In the genomic region with DNA sequence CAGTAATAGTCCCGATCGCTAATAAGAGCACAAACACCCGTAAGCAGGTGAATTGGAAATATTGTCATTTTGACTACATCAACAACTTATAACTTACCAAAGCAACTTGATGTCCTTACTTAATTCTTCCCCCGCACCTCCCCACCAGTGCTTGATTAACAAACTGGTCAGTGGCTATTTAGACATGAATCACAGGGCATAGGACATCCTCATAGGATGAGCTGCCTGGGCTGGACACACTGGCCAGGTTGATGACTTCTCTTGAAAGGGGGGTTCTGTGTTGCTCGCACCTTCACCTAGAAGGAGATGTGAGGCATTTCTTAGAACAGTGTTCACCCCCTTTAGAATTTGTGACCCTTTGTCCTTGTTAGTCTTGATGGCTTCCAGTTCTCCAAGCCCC, we compare ENCODE assay signal across 16 cellular contexts.
DNase-seq lines count a peak whose midpoint lies in the region; ATAC-seq and TF ChIP-seq lines count a peak whose summit lies in the region.
"Had no signal": no experiment of that assay in that cellular context is flagged by ENCODE, and none has a peak within 500 bp of the region (broad histone marks: within the 10 kb centered on the region; RNA-seq: fewer than 3 reads in every experiment).

No MANE protein-coding gene starts in this region.

- no peak overlapping the region for H2BK12ac ChIP-seq in mesenchymal stem cell (ENCODE audit: low read length in 2 of 2)

- H3K9ac ChIP-seq in HCT116 (ENCODE audit: low read length) = no peak overlapping the region
- no peak overlapping the region for H3K9ac ChIP-seq in endodermal cell (ENCODE audit: extremely low read depth, low read length, poor library complexity, severe bottlenecking)
- no peak overlapping the region for H3K9ac ChIP-seq in mesenchymal stem cell (ENCODE audit: low read length)

- no peak overlapping the region for H4K8ac ChIP-seq in mesenchymal stem cell (ENCODE audit: low read length)

- H3K14ac ChIP-seq in mesenchymal stem cell (ENCODE audit: low read length in 2 of 2) = no peak overlapping the region

- H2AFZ ChIP-seq in HCT116 (ENCODE audit: low read depth, low read length, poor library complexity, severe bottlenecking) (no peak overlapping the region), mesenchymal stem cell (ENCODE audit: low read depth, low read length) (no peak overlapping the region)

- TF ChIP-seq EP300 in suprapubic skin (IDR thresholded peaks at IDR 0.05) = no peak

- CTCF ChIA-PET in HCT116 (lab: Charles Lee) = no interaction called here

- H3K27ac Mint-ChIP-seq in endodermal cell = no peak overlapping the region
- no peak overlapping the region for H3K27ac Mint-ChIP-seq in activated T-cell treated with anti-CD3 and anti-CD28 coated beads, Interleukin-2, amount 50 U/mL, for 24 hours
- H3K27ac Mint-ChIP-seq: CD14-positive monocyte; CD8-positive, alpha-beta T cell had no signal

- H3K4me2 ChIP-seq in HCT116 (ENCODE audit: low read length) (no peak overlapping the region), mesenchymal stem cell (ENCODE audit: low read length, poor library complexity, severe bottlenecking) (no peak overlapping the region)

- no peak overlapping the region for H3K23ac ChIP-seq in mesenchymal stem cell (ENCODE audit: low read length in 2 of 2)

- H3K9me3 ChIP-seq in HCT116 (ENCODE audit: control insufficient read depth in 1 of 2, insufficient read depth in 1 of 2, low read depth in 1 of 2, low read length in 2 of 2) (no peaks in the 10 kb centered on the region), endodermal cell (ENCODE audit: control insufficient read depth, low read length) (no peaks in the 10 kb centered on the region), right lobe of liver (no peaks in the 10 kb centered on the region), suprapubic skin (no peaks in the 10 kb centered on the region), mesenchymal stem cell (ENCODE audit: control insufficient read depth, low read length) (no peaks in the 10 kb centered on the region)

- no peaks in the 10 kb centered on the region for H3K9me3 Mint-ChIP-seq in endodermal cell
- H3K9me3 Mint-ChIP-seq in activated T-cell treated with anti-CD3 and anti-CD28 coated beads, Interleukin-2, amount 50 U/mL, for 24 hours = no peaks in the 10 kb centered on the region
- H3K9me3 Mint-ChIP-seq: CD8-positive, alpha-beta T cell had no signal

- 76 to 84% methylated on average over 4 to 5 of the region's 5 CpGs for WGBS in endodermal cell (ENCODE audit: insufficient coverage in 1 of 2, insufficient read length in 1 of 2), 2 experiments
- WGBS in right lobe of liver (ENCODE audit: insufficient coverage, low coverage, low lambda C conversion rate, missing lambda C conversion rate) = 65% methylated on average over 4 of the region's 5 CpGs
- WGBS in suprapubic skin = 93% methylated on average over 5 of the region's 5 CpGs
- 98% methylated on average over 5 of the region's 5 CpGs for whole genome bisulfite sequencing in mesenchymal stem cell

- H2AK5ac ChIP-seq in mesenchymal stem cell (ENCODE audit: low read length, severe bottlenecking) = no peak overlapping the region

- peaks cover 27% of the 10 kb centered on the region for H4K20me1 ChIP-seq in HCT116 (ENCODE audit: insufficient read depth)

- H3K79me2 ChIP-seq in HCT116 (ENCODE audit: insufficient read depth, low read length) = peaks cover 99% of the 10 kb centered on the region

- TF ChIP-seq RAD21 in HCT116 (IDR thresholded peaks at IDR 0.05; ENCODE audit: low read depth) = no peak

- peaks cover 22% of the 10 kb centered on the region for H3K36me3 Mint-ChIP-seq in endodermal cell (ENCODE audit: low read depth)
- no peaks in the 10 kb centered on the region for H3K36me3 Mint-ChIP-seq in activated T-cell treated with anti-CD3 and anti-CD28 coated beads, Interleukin-2, amount 50 U/mL, for 24 hours (ENCODE audit: low read depth)
- H3K36me3 Mint-ChIP-seq: CD8-positive, alpha-beta T cell had no signal

- H3K4me3 Mint-ChIP-seq in endodermal cell = no peak overlapping the region
- H3K4me3 Mint-ChIP-seq in activated T-cell treated with anti-CD3 and anti-CD28 coated beads, Interleukin-2, amount 50 U/mL, for 24 hours = no peak overlapping the region
- H3K4me3 Mint-ChIP-seq: CD14-positive monocyte; CD8-positive, alpha-beta T cell had no signal

- peaks cover 25% of the 10 kb centered on the region for H3K79me1 ChIP-seq in mesenchymal stem cell (replicated peaks; ENCODE audit: low read length, poor library complexity, severe bottlenecking)

- no peak overlapping the region for H4K91ac ChIP-seq in mesenchymal stem cell (ENCODE audit: low read length)

- RAD21 ChIA-PET in HCT116 (lab: Charles Lee; ENCODE audit: low non-redundant PET in 1 of 2, low total read pairs in 2 of 2, uncharacterized antibody in 2 of 2, unreplicated experiment in 2 of 2) = no interaction called here

- H3K4me1 ChIP-seq in HCT116 (ENCODE audit: control insufficient read depth in 1 of 2, insufficient read depth in 2 of 2, low read length in 2 of 2) (peaks cover 0 to 1% of the 10 kb centered on the region in 2 experiments; a peak in 1 of 4 replicates), endodermal cell (ENCODE audit: control insufficient read depth, insufficient read depth, low read length) (peaks cover 20% of the 10 kb centered on the region), right lobe of liver (peaks cover 0 to 34% (median 17%) of the 10 kb centered on the region in 4 donors), suprapubic skin (peaks cover 29% of the 10 kb centered on the region), mesenchymal stem cell (ENCODE audit: control insufficient read depth, insufficient read depth, low read depth, low read length) (peaks cover 9% of the 10 kb centered on the region)

- H2BK120ac ChIP-seq in mesenchymal stem cell (ENCODE audit: low read depth, low read length) = no peak overlapping the region

- ATAC-seq in HCT116 = no peak
- peak; percentile 50 to 81 (median 58) for ATAC-seq in right lobe of liver
- ATAC-seq: CD8-positive, alpha-beta T cell; K562 had no signal

- no peak overlapping the region for H3K4ac ChIP-seq in mesenchymal stem cell (ENCODE audit: low read depth in 1 of 2, low read length in 2 of 2)

- intact Hi-C loops in HCT116 (cut with micrococcal nuclease) = loop anchor here (10.0 kb wide), 1 partner anchor 548 kb away; no protein-coding TSS in a partner anchor
- intact Hi-C loops in right lobe of liver (cut with DNase I) = no loop called here

- no peak overlapping the region for H3K18ac ChIP-seq in mesenchymal stem cell (ENCODE audit: low read depth in 1 of 2, low read length in 2 of 2)

- TF ChIP-seq CTCF in HCT116 (IDR thresholded peaks at IDR 0.05 in 2 of 3, conservative IDR thresholded peaks at IDR 0.05 in 1 of 3; ENCODE audit: borderline replicate concordance in 1 of 3, insufficient read depth in 1 of 3, low read depth in 2 of 3, low read length in 2 of 3) (no peak), endodermal cell (conservative IDR thresholded peaks at IDR 0.05) (no peak), right lobe of liver (IDR thresholded peaks at IDR 0.05) (no peak), suprapubic skin (IDR thresholded peaks at IDR 0.05) (no peak)

- no peak overlapping the region for H2BK15ac ChIP-seq in mesenchymal stem cell (ENCODE audit: low read depth, poor library complexity, severe bottlenecking)

- peaks cover 41% of the 10 kb centered on the region for H3K4me1 Mint-ChIP-seq in endodermal cell
- H3K4me1 Mint-ChIP-seq in activated T-cell treated with anti-CD3 and anti-CD28 coated beads, Interleukin-2, amount 50 U/mL, for 24 hours (ENCODE audit: low read depth) = no peaks in the 10 kb centered on the region
- H3K4me1 Mint-ChIP-seq: CD14-positive monocyte had no signal

- no peak for DNase-seq in HCT116 (ENCODE audit: low read depth, low spot score)
- peak; percentile 35 for DNase-seq in endodermal cell
- no peak for DNase-seq in right lobe of liver
- no peak for DNase-seq in suprapubic skin (ENCODE audit: low spot score in 2 of 2)
- no peak for DNase-seq in NCI-H146 (lab: John Stamatoyannopoulos, UW)
- DNase-seq in activated CD4-positive, alpha-beta T cell treated with anti-CD3 and anti-CD28 coated beads, Interleukin-2, amount 50 U/mL, for 1 hour = no peak
- no peak for DNase-seq in mesenchymal stem cell
- no peak for DNase-seq in activated T-cell treated with anti-CD3 and anti-CD28 coated beads, Interleukin-2, amount 50 U/mL, for 24 hours
- DNase-seq: CD8-positive, alpha-beta T cell; COR-L47; DMS153; DMS79 treated with DMSO at 0.1 percent for 48 hours; EL; H7 had no signal

- no peaks in the 10 kb centered on the region for H3K27me3 ChIP-seq in HCT116 (ENCODE audit: insufficient read depth, low read length)
- no peaks in the 10 kb centered on the region for H3K27me3 ChIP-seq in endodermal cell (ENCODE audit: control insufficient read depth, insufficient read depth, low read length, poor library complexity, severe bottlenecking)
- H3K27me3 ChIP-seq in right lobe of liver = no peaks in the 10 kb centered on the region
- H3K27me3 ChIP-seq in suprapubic skin = no peaks in the 10 kb centered on the region
- no peaks in the 10 kb centered on the region for H3K27me3 ChIP-seq in mesenchymal stem cell (ENCODE audit: control insufficient read depth in 1 of 2, insufficient read depth in 1 of 2, low read length in 2 of 2)

- no TSS peak for BruUV-seq in HCT116 (replicated peaks; lab: Mats Ljungman, UMichigan)

- H3K27ac ChIP-seq in HCT116 (ENCODE audit: low read depth, low read length) (no peak overlapping the region), endodermal cell (ENCODE audit: low read depth, low read length) (no peak overlapping the region), right lobe of liver (peak overlapping the region; percentile 80 to 92 (median 84)), suprapubic skin (peak overlapping the region; percentile 54), mesenchymal stem cell (ENCODE audit: low read length, poor library complexity, severe bottlenecking) (no peak overlapping the region)

- no peak overlapping the region for H2BK5ac ChIP-seq in mesenchymal stem cell (ENCODE audit: low read depth, low read length, poor library complexity, severe bottlenecking)

- TF ChIP-seq POLR2A in HCT116 (IDR thresholded peaks at IDR 0.05; ENCODE audit: borderline replicate concordance, extremely low read depth, insufficient read depth, insufficient read length) (no peak), right lobe of liver (IDR thresholded peaks at IDR 0.05) (peak; percentile 28), suprapubic skin (IDR thresholded peaks at IDR 0.05) (no peak)

- H3K9me2 ChIP-seq in HCT116 (ENCODE audit: insufficient read depth) = no peaks in the 10 kb centered on the region

- H3K4me3 ChIP-seq in HCT116 (replicated peaks in 1 of 2; ENCODE audit: low read depth in 1 of 2, low read length in 2 of 2) (no peak overlapping the region), endodermal cell (ENCODE audit: low read length) (peak overlapping the region; percentile 50), right lobe of liver (no peak overlapping the region), suprapubic skin (no peak overlapping the region), mesenchymal stem cell (ENCODE audit: insufficient read depth in 1 of 2, low read depth in 1 of 2, low read length in 2 of 2) (no peak overlapping the region)
- H3K4me3 ChIP-seq: K562 had no signal

- no peaks in the 10 kb centered on the region for H3K27me3 Mint-ChIP-seq in endodermal cell (ENCODE audit: insufficient read depth)
- peaks cover 6% of the 10 kb centered on the region for H3K27me3 Mint-ChIP-seq in activated T-cell treated with anti-CD3 and anti-CD28 coated beads, Interleukin-2, amount 50 U/mL, for 24 hours

- H3K36me3 ChIP-seq in HCT116 (ENCODE audit: control insufficient read depth in 1 of 2, insufficient read depth in 2 of 2, low read length in 2 of 2) (0 out of 4 replicates have a peak, but pooled peaks cover 0 to 9% of the 10 kb centered on the region in 2 experiments), endodermal cell (ENCODE audit: control insufficient read depth, insufficient read depth, low read length) (peaks cover 4% of the 10 kb centered on the region), right lobe of liver (no peaks in the 10 kb centered on the region), suprapubic skin (no peaks in the 10 kb centered on the region), mesenchymal stem cell (ENCODE audit: control insufficient read depth in 1 of 2, insufficient read depth in 2 of 2, low read depth in 1 of 2, low read length in 2 of 2) (no peaks in the 10 kb centered on the region)

- POLR2A ChIA-PET in HCT116 (lab: Charles Lee) = no interaction called here

Comparison
In these comparisons a context has a peak if more than half of its experiments do, and no peak if none do; other contexts are left out.
1. H3K27ac ChIP-seq: peak in right lobe of liver (3 of 3) and suprapubic skin (single experiment); none in HCT116 (single experiment), endodermal cell (single experiment) and mesenchymal stem cell (single experiment).